Comparison of ENCODE assay signal across 7 cellular contexts in the genomic region with DNA sequence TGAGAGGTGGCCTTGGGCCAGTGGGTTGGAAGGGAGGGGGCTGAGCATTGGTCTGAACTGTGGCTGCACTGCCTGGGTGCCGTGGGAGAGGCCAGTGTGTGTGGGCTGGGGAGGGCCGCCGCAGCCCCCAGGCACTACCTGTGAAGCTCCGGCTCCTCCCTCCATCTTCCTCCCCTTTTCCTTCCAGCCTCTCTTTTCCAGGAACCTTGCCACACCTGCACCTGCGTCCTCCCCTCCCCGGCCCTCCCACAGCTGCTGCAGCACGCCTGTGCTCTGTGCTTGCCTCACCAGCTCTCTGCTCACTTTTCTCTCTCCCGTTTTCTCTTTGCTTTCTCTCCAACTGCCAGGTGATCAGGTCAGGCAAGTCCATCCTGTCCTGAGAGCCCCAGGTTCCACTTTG. TPM values are rescaled to one million over a fixed set of nuclear protein-coding genes. Genes with fewer than 3 reads are reported as not detected.
"Had no signal": no experiment of that assay in that cellular context is flagged by ENCODE, and none has a peak within 500 bp of the region (broad histone marks: within the 10 kb centered on the region; RNA-seq: fewer than 3 reads in every experiment).

No MANE protein-coding gene starts in this region.

RNA-seq across cellular contexts. Expression of gene GOLGA6A, which starts 17.5 kb away (rescaled TPM):
- total RNA-seq: activated T-cell treated with anti-CD3 and anti-CD28 coated beads, Interleukin-2, amount 50 U/mL, for 4 hours; IMR-90; Right ventricle myocardium superior; SJCRH30; T-helper 2 cell treated with Interferon-gamma antibody and Interleukin-4, amounts not matched to agents 100 ng/mL and 5 ng/mL, for 36 hours had no signal
- polyA plus RNA-seq: cardiac muscle cell, IMR-90, SK-N-SH had no signal
